In genomic region chr4:52640808-52641595, GRCh38 we compare ENCODE assay signal across 16 cellular contexts. TPM values are rescaled to one million over a fixed set of nuclear protein-coding genes. Genes with fewer than 3 reads are reported as not detected.
DNase-seq lines count a peak whose midpoint lies in the region; ATAC-seq and TF ChIP-seq lines count a peak whose summit lies in the region.
"Had no signal": no experiment of that assay in that cellular context is flagged by ENCODE, and none has a peak within 500 bp of the region (broad histone marks: within the 10 kb centered on the region; RNA-seq: fewer than 3 reads in every experiment).

No MANE protein-coding gene starts in this region.

- intact Hi-C loops in IMR-90 (cut with micrococcal nuclease): loop anchor here (5.0 kb wide), 1 partner anchor 34 kb away; no protein-coding TSS in a partner anchor
- intact Hi-C loops in naive thymus-derived CD4-positive, alpha-beta T cell (cut with micrococcal nuclease): no loop called here

- H2AK9ac ChIP-seq in IMR-90 (replicated peaks; ENCODE audit: low read depth, low read length, poor library complexity): no peak overlapping the region

- TF ChIP-seq POLR2A in IMR-90 (IDR thresholded peaks at IDR 0.05; ENCODE audit: low read depth, low read length): no peak

- peak overlapping the region; percentile 91 for H3K27ac Mint-ChIP-seq in mesothelial cell of epicardium
- no peak overlapping the region for H3K27ac Mint-ChIP-seq in naive thymus-derived CD4-positive, alpha-beta T cell
- H3K27ac Mint-ChIP-seq: activated naive CD8-positive, alpha-beta T cell treated with anti-CD3 and anti-CD28 coated beads, Interleukin-2, amount 10 ng/mL, durations not matched to agents 7 days and 5 days; stimulated activated naive CD8-positive, alpha-beta T cell treated with anti-CD3 and anti-CD28 coated beads, Interleukin-15, Interleukin-2, amounts not matched to agents 100 ng/mL and 50 ng/mL, for 24 hours had no signal

- no peak overlapping the region for H3K9ac ChIP-seq in IMR-90 (ENCODE audit: low read depth, low read length)

- H3K27me3 Mint-ChIP-seq in mesothelial cell of epicardium (ENCODE audit: low read depth): no peaks in the 10 kb centered on the region
- peaks cover 0 to 2% (median 0%) of the 10 kb centered on the region in 5 donors for H3K27me3 Mint-ChIP-seq in naive thymus-derived CD4-positive, alpha-beta T cell
- H3K27me3 Mint-ChIP-seq: activated naive CD8-positive, alpha-beta T cell treated with anti-CD3 and anti-CD28 coated beads, Interleukin-2, amount 10 ng/mL, durations not matched to agents 7 days and 5 days; stimulated activated naive CD8-positive, alpha-beta T cell treated with anti-CD3 and anti-CD28 coated beads, Interleukin-15, Interleukin-2, amounts not matched to agents 100 ng/mL and 50 ng/mL, for 24 hours had no signal

- H4K20me1 ChIP-seq in IMR-90 (ENCODE audit: insufficient read depth, low read length): peaks cover 64% of the 10 kb centered on the region

- in situ Hi-C loops in IMR-90 (cut with MboI; ENCODE audit: low sequenced_read_pairs): no loop called here

- peak overlapping the region; percentile 40 for H2BK5ac ChIP-seq in IMR-90 (ENCODE audit: low read depth, low read length, poor library complexity, severe bottlenecking)

- H2BK120ac ChIP-seq in IMR-90 (ENCODE audit: low read depth, low read length): no peak overlapping the region

- H3K14ac ChIP-seq in IMR-90 (replicated peaks; ENCODE audit: low read depth, low read length): no peak overlapping the region

- peak overlapping the region; percentile 89; the same call in 1 of the 2 replicates for H3K18ac ChIP-seq in IMR-90 (ENCODE audit: low read depth, low read length)

- 0 out of 2 replicates have a peak overlapping the region, but pooled peaks have one; percentile 1 for H2BK20ac ChIP-seq in IMR-90 (ENCODE audit: low read depth, low read length)

- peaks cover 51 to 81% of the 10 kb centered on the region in 2 experiments for H3K79me1 ChIP-seq in IMR-90 (ENCODE audit: low read depth in 1 of 2, low read length in 2 of 2)

- H3K36me3 ChIP-seq in IMR-90 (ENCODE audit: control insufficient read depth, insufficient read depth, low read length): no peaks in the 10 kb centered on the region
- no peaks in the 10 kb centered on the region for H3K36me3 ChIP-seq in naive thymus-derived CD4-positive, alpha-beta T cell (ENCODE audit: control insufficient read depth in 2 of 3, insufficient read depth in 3 of 3, low read length in 3 of 3)
- H3K36me3 ChIP-seq: BE2C, neutrophil had no signal

- H3K27me3 ChIP-seq in IMR-90 (ENCODE audit: control insufficient read depth, insufficient read depth, low read length): no peaks in the 10 kb centered on the region
- H3K27me3 ChIP-seq in naive thymus-derived CD4-positive, alpha-beta T cell (ENCODE audit: control insufficient read depth in 2 of 2, insufficient read depth in 2 of 2, low read length in 2 of 2): no peaks in the 10 kb centered on the region
- H3K27me3 ChIP-seq: BE2C, neutrophil had no signal

- ATAC-seq in IMR-90 (ENCODE audit: low read depth) (peak; percentile 81), GM19397 (IDR thresholded peaks at IDR 0.05; ENCODE audit: unreplicated experiment) (no peak)
- no peak for ATAC-seq in naive thymus-derived CD4-positive, alpha-beta T cell

- peak overlapping the region; percentile 33; the same call in 1 of the 2 replicates for H3K27ac ChIP-seq in IMR-90 (ENCODE audit: insufficient read depth, low read length)
- H3K27ac ChIP-seq in naive thymus-derived CD4-positive, alpha-beta T cell (ENCODE audit: low read depth, low read length): no peak overlapping the region
- H3K27ac ChIP-seq: neutrophil had no signal

- H3K36me3 Mint-ChIP-seq in mesothelial cell of epicardium: peaks cover 5% of the 10 kb centered on the region
- H3K36me3 Mint-ChIP-seq in naive thymus-derived CD4-positive, alpha-beta T cell: peaks cover 0 to 4% (median 1%) of the 10 kb centered on the region in 5 donors

- no peak overlapping the region for H2AK5ac ChIP-seq in IMR-90 (ENCODE audit: low read depth, low read length)

- H3K23ac ChIP-seq in IMR-90 (ENCODE audit: low read depth, low read length): no peak overlapping the region

- 52% methylated on average over 3 of the region's 7 CpGs; no CpG with 5 or more reads in 1 of the 2 experiments for WGBS in IMR-90 (ENCODE audit: extremely low coverage in 2 of 2, insufficient read length in 1 of 2), 2 experiments

- H3K4me2 ChIP-seq in IMR-90 (ENCODE audit: low read depth, low read length): peak overlapping the region; percentile 56; the same call in 1 of the 2 replicates

- H3K4me1 Mint-ChIP-seq in mesothelial cell of epicardium: peaks cover 43% of the 10 kb centered on the region
- peaks cover 0 to 19% (median 5%) of the 10 kb centered on the region in 7 donors for H3K4me1 Mint-ChIP-seq in naive thymus-derived CD4-positive, alpha-beta T cell

- H3K4ac ChIP-seq in IMR-90 (ENCODE audit: low read depth, low read length): no peak overlapping the region

- no peak overlapping the region for H2AFZ ChIP-seq in IMR-90 (replicated peaks; ENCODE audit: low read length, poor library complexity)

- POLR2A ChIA-PET in IMR-90 (lab: Charles Lee; ENCODE audit: unreplicated experiment): no interaction called here
- POLR2A ChIA-PET in naive thymus-derived CD4-positive, alpha-beta T cell (lab: Charles Lee): no interaction called here

- H3K9me3 Mint-ChIP-seq in mesothelial cell of epicardium: no peaks in the 10 kb centered on the region
- H3K9me3 Mint-ChIP-seq in naive thymus-derived CD4-positive, alpha-beta T cell: peaks cover 0 to 4% (median 0%) of the 10 kb centered on the region in 11 donors
- H3K9me3 Mint-ChIP-seq: stimulated activated naive CD8-positive, alpha-beta T cell treated with anti-CD3 and anti-CD28 coated beads, Interleukin-15, Interleukin-2, amounts not matched to agents 100 ng/mL and 50 ng/mL, for 24 hours had no signal

- H3K9me1 ChIP-seq in IMR-90 (ENCODE audit: insufficient read depth, low read length): peaks cover 19% of the 10 kb centered on the region

- H3K9me3 ChIP-seq in IMR-90 (ENCODE audit: control insufficient read depth, insufficient read depth, low read length): no peaks in the 10 kb centered on the region
- no peaks in the 10 kb centered on the region for H3K9me3 ChIP-seq in naive thymus-derived CD4-positive, alpha-beta T cell (ENCODE audit: control insufficient read depth in 2 of 3, low read length in 3 of 3)
- H3K9me3 ChIP-seq: BE2C, neutrophil had no signal

- peak; percentile 25 for DNase-seq in A172 (ENCODE audit: low spot score)
- peak; percentile 70 for DNase-seq in IMR-90
- DNase-seq in cerebellar cortex (ENCODE audit: low spot score): peak; percentile 27
- DNase-seq in mesothelial cell of epicardium (ENCODE audit: low spot score in 2 of 2, unreplicated experiment in 2 of 2): no peak
- DNase-seq in naive thymus-derived CD4-positive, alpha-beta T cell: no peak
- no peak for DNase-seq in SKM-1 treated with dmso at 0.1 percent for 144 hours (lab: John Stamatoyannopoulos, UW; ENCODE audit: unreplicated experiment)
- DNase-seq in NCI-H187 (lab: John Stamatoyannopoulos, UW): no peak
- DNase-seq: activated CD8-positive, alpha-beta memory T cell treated with anti-CD3 and anti-CD28 coated beads for 24 hours; activated naive CD8-positive, alpha-beta T cell treated with anti-CD3 and anti-CD28 coated beads, Interleukin-2, amount 10 ng/mL, durations not matched to agents 7 days and 5 days; BE2C; NCI-H2081; stimulated activated CD4-positive, alpha-beta T cell treated with anti-CD3 and anti-CD28 coated beads, Interleukin-2, amount 100 ng/mL, for 24 hours; T-helper 9 cell had no signal

- H3K4me1 ChIP-seq in IMR-90 (ENCODE audit: control insufficient read depth, insufficient read depth, low read length): peaks cover 15% of the 10 kb centered on the region
- no peaks in the 10 kb centered on the region for H3K4me1 ChIP-seq in naive thymus-derived CD4-positive, alpha-beta T cell (ENCODE audit: control insufficient read depth in 2 of 2, insufficient read depth in 2 of 2, low read length in 2 of 2)

- no peak overlapping the region for H3K4me3 Mint-ChIP-seq in mesothelial cell of epicardium
- no peak overlapping the region for H3K4me3 Mint-ChIP-seq in naive thymus-derived CD4-positive, alpha-beta T cell
- H3K4me3 Mint-ChIP-seq: activated naive CD8-positive, alpha-beta T cell treated with anti-CD3 and anti-CD28 coated beads, Interleukin-2, amount 10 ng/mL, durations not matched to agents 7 days and 5 days; stimulated activated naive CD8-positive, alpha-beta T cell treated with anti-CD3 and anti-CD28 coated beads, Interleukin-15, Interleukin-2, amounts not matched to agents 100 ng/mL and 50 ng/mL, for 24 hours had no signal

- dilution Hi-C loops in IMR-90 (cut with HindIII; ENCODE audit: low sequenced_read_pairs, unreplicated experiment): no loop called here

- no peak overlapping the region for H4K91ac ChIP-seq in IMR-90 (ENCODE audit: insufficient read depth, low read depth, low read length)

- no peak overlapping the region for H2BK15ac ChIP-seq in IMR-90 (ENCODE audit: low read depth, low read length)

- CTCF ChIA-PET in IMR-90 (lab: Yijun Ruan, JAX): interaction anchor here (0.6 to 1.0 kb wide), 3 partner anchors 10 to 269 kb away, joined by 3 to 10 read pairs (median 4); no protein-coding TSS in a partner anchor
- CTCF ChIA-PET in naive thymus-derived CD4-positive, alpha-beta T cell (lab: Charles Lee): no interaction called here

- BruUV-seq in IMR-90 (replicated peaks; lab: Mats Ljungman, UMichigan): no TSS peak

- peak overlapping the region; percentile 27; the same call in 1 of the 2 replicates for H4K5ac ChIP-seq in IMR-90 (ENCODE audit: low read depth, low read length)

- H4K8ac ChIP-seq in IMR-90 (ENCODE audit: low read depth in 2 of 2, low read length in 2 of 2): no peak overlapping the region

- H3K4me3 ChIP-seq in IMR-90 (ENCODE audit: insufficient read depth, low read depth, low read length): no peak overlapping the region
- no peak overlapping the region for H3K4me3 ChIP-seq in naive thymus-derived CD4-positive, alpha-beta T cell (ENCODE audit: low read length)

- TF ChIP-seq RAD21 in IMR-90 (IDR thresholded peaks at IDR 0.05; ENCODE audit: low read length): no peak

- TF ChIP-seq CTCF in IMR-90 (conservative IDR thresholded peaks at IDR 0.05; ENCODE audit: low read depth, low read length) (no peak), mesothelial cell of epicardium (IDR thresholded peaks at IDR 0.05; ENCODE audit: unreplicated experiment) (no peak)

- H3K56ac ChIP-seq in IMR-90 (ENCODE audit: extremely low read depth, insufficient read depth, low read length): no peak overlapping the region

TF ChIP-seq in IMR-90, 13 proteins besides CTCF, POLR2A, EP300 and RAD21 (continues in another document):
- TF ChIP-seq FOS (IDR thresholded peaks at IDR 0.05; ENCODE audit: low read depth, low read length): no peak
- no peak for TF ChIP-seq NFE2L2 (IDR thresholded peaks at IDR 0.05; ENCODE audit: low read depth, low read length)

RNA-seq across cellular contexts. Expression of gene USP46, which starts 18.1 kb away (rescaled TPM):
- 14.8 and 19.9 TPM in 2 replicates for total RNA-seq in A172 (2014; rRNA removed; shearing (Covaris generic))
- total RNA-seq in IMR-90 (2012; rRNA removed): 15.4 and 20.3 TPM in 2 replicates
- 6.0 and 9.3 TPM in 2 replicates for polyA plus RNA-seq in IMR-90 (2012; rRNA removed)
- 1.5 and 2.0 TPM in 2 replicates for polyA plus RNA-seq in IMR-90 (2012; cell fraction: cytosol; rRNA removed)
- 1.7 and 8.4 TPM in 2 replicates for polyA plus RNA-seq in IMR-90 (2012; cell fraction: nucleus; rRNA removed; ENCODE audit: low replicate concordance)
- 39.2 to 43.1 TPM (median 40.8 TPM) in 3 replicates for total RNA-seq in mesothelial cell of epicardium
- total RNA-seq in naive thymus-derived CD4-positive, alpha-beta T cell: 10 to 100 TPM in 1 of 5 experiments, 1 to 10 TPM in 4; 3.0 to 11.7 (median 4.0) TPM
- 1 to 10 TPM in 1 of 2 donors, under 1 TPM in 1; 0.89 to 3.0 TPM for polyA plus RNA-seq in naive thymus-derived CD4-positive, alpha-beta T cell

Comparison
In these comparisons a context has a peak if more than half of its experiments do, and no peak if none do; other contexts are left out.
1. DNase-seq: peak in A172 (single experiment), IMR-90 (single experiment) and cerebellar cortex (single experiment); none in mesothelial cell of epicardium (0 of 2), naive thymus-derived CD4-positive, alpha-beta T cell (0 of 9), SKM-1 treated with dmso at 0.1 percent for 144 hours (single experiment) and NCI-H187 (0 of 2).